ENCODE assay signal across 19 cellular contexts in the genomic region with DNA sequence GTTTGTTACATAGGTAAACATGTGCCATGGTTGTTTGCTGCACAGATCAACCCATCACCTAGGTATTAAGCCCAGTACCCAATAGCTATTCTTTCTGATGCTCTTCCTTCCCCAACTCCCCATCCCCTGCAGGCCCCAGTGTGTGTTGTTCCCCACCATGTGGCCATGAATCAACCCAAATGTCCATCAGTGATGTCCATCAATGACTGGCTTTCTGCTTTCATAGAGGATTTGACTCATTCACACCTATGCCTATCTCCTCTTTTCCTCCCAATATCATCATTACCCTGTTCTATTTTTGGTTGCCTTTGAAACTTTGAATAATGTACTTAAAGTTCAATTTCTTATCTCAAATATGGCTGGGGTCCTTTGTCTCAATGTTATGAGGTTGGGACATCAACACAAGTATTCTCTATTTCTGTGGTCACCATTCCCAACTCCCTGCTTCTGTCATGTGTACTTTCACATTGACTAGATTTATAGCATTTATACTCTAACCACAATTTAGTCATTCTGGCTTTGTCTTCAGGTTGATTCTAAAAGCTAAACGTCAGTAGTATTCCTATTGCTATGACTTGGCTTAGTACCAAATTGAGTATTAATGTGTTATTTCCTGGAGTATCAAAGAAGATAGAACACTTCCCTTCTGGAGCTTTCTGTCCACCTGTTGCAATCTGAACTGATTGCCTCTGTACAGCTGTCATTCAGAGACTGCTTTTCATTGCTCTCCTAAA.
DNase-seq lines count a peak whose midpoint lies in the region; ATAC-seq, FAIRE-seq and TF ChIP-seq lines count a peak whose summit lies in the region.
"Had no signal": no experiment of that assay in that cellular context is flagged by ENCODE, and none has a peak within 500 bp of the region (broad histone marks: within the 10 kb centered on the region; RNA-seq: fewer than 3 reads in every experiment).

No MANE protein-coding gene starts in this region.

- H3K4me3 Mint-ChIP-seq in activated T-cell treated with anti-CD3 and anti-CD28 coated beads, Interleukin-2, amount 50 U/mL, for 24 hours, result no peak overlapping the region
- peak overlapping the region; percentile 28 for H3K4me3 Mint-ChIP-seq in activated T-helper 17 cell treated with anti-CD3 and anti-CD28 coated beads, Interleukin-2, amount 50 U/mL, for 72 hours
- H3K4me3 Mint-ChIP-seq in Calu3 (ENCODE audit: low read depth, unreplicated experiment), result no peak overlapping the region
- H3K4me3 Mint-ChIP-seq: B cell; CD4-positive, alpha-beta T cell had no signal

- intact Hi-C loops in HepG2 (cut with micrococcal nuclease; ENCODE audit: unreplicated experiment), result no loop called here
- intact Hi-C loops in Calu3 (cut with micrococcal nuclease; ENCODE audit: unreplicated experiment), result no loop called here

- BruUV-seq in HepG2 (replicated peaks; lab: Mats Ljungman, UMichigan) (no TSS peak), Calu3 (replicated peaks; lab: Mats Ljungman, UMichigan) (no TSS peak)

- in situ Hi-C loops in HepG2 (cut with HindIII; ENCODE audit: extremely low pct_ligation_motif_present, low pct_unique_long_range_greater_than_20kb), result no loop called here

- no peak overlapping the region for H3K27ac ChIP-seq in osteoblast (ENCODE audit: low read depth, low read length)
- H3K27ac ChIP-seq in HepG2 (ENCODE audit: extremely low read length, insufficient read depth, low read length), result no peak overlapping the region
- H3K27ac ChIP-seq: GM23248 had no signal

- H2AFZ ChIP-seq in osteoblast (ENCODE audit: low read length) (no peak overlapping the region), HepG2 (ENCODE audit: low read length) (no peak overlapping the region)
- H2AFZ ChIP-seq: GM23248 had no signal

- no peak for DNase-seq in activated T-cell treated with anti-CD3 and anti-CD28 coated beads, Interleukin-2, amount 50 U/mL, for 24 hours
- no peak for DNase-seq in activated T-cell treated with anti-CD3 and anti-CD28 coated beads, Interleukin-2, amount 50 U/mL, for 48 hours
- no peak for DNase-seq in GM12891 (ENCODE audit: insufficient read length, low spot score)
- DNase-seq in osteoblast (ENCODE audit: insufficient read length, low spot score, missing footprints), result peak; percentile 44
- no peak for DNase-seq in HepG2 (ENCODE audit: low spot score)
- DNase-seq in Calu3, result no peak
- DNase-seq: CD4-positive, alpha-beta T cell; DND-41; GDM1; GM23248; NCI-H1436 treated with DMSO at 0.1 percent for 48 hours; NCI-H345; NCI-H69 had no signal

- H3K36me3 ChIP-seq in osteoblast (ENCODE audit: insufficient read depth, low read length) (no peaks in the 10 kb centered on the region), HepG2 (replicated peaks in 1 of 2; ENCODE audit: control insufficient read depth in 1 of 2, insufficient read depth in 2 of 2, low read length in 2 of 2) (no peaks in the 10 kb centered on the region)

- 5% methylated on average over 1 of the region's 1 CpG for WGBS in HepG2 (ENCODE audit: low lambda C conversion rate)

- ATAC-seq in activated T-helper 17 cell treated with anti-CD3 and anti-CD28 coated beads, Interleukin-2, amount 50 U/mL, for 72 hours (replicated peaks), result peak; percentile 81
- ATAC-seq in HepG2 (no peak), GM21825 (IDR thresholded peaks at IDR 0.05; ENCODE audit: unreplicated experiment) (no peak)
- ATAC-seq: HCT116, Right ventricle myocardium inferior had no signal

- TF ChIP-seq EP300 in HepG2 (IDR thresholded peaks at IDR 0.05; ENCODE audit: low read depth in 2 of 2, low read length in 2 of 2), result no peak
- no peak for TF ChIP-seq EP300 in HepG2 (CRISPR knock-in tag; IDR thresholded peaks at IDR 0.05; ENCODE audit: borderline replicate concordance)

- H3K4me2 ChIP-seq in osteoblast (ENCODE audit: insufficient read depth, low read length), result no peak overlapping the region
- no peak overlapping the region for H3K4me2 ChIP-seq in HepG2 (ENCODE audit: low read depth, low read length)

- FAIRE-seq in GM12891 (lab: Jason Lieb, UNC) (peak; percentile 16), HepG2 (lab: Jason Lieb, UNC) (no peak)
- FAIRE-seq: D721Med had no signal

- peak overlapping the region; percentile 70 for H3K27ac Mint-ChIP-seq in activated T-cell treated with anti-CD3 and anti-CD28 coated beads, Interleukin-2, amount 50 U/mL, for 24 hours
- H3K27ac Mint-ChIP-seq in activated T-helper 17 cell treated with anti-CD3 and anti-CD28 coated beads, Interleukin-2, amount 50 U/mL, for 72 hours, result peak overlapping the region; percentile 93
- no peak overlapping the region for H3K27ac Mint-ChIP-seq in Calu3 (ENCODE audit: unreplicated experiment)
- H3K27ac Mint-ChIP-seq: B cell; CD4-positive, alpha-beta T cell had no signal

- no peak overlapping the region for H3K4me3 ChIP-seq in osteoblast (ENCODE audit: insufficient read depth, low read length)
- no peak overlapping the region for H3K4me3 ChIP-seq in HepG2 (replicated peaks in 1 of 3; ENCODE audit: insufficient read depth in 1 of 3, low read depth in 2 of 3, low read length in 3 of 3)
- H3K4me3 ChIP-seq: GM23248 had no signal

- H3K9me3 ChIP-seq in osteoblast (ENCODE audit: low read depth, low read length), result no peaks in the 10 kb centered on the region
- H3K9me3 ChIP-seq in HepG2 (ENCODE audit: low read length), result no peaks in the 10 kb centered on the region

- TF ChIP-seq POLR2A in GM12891 (IDR thresholded peaks at IDR 0.05; ENCODE audit: low read depth, low read length) (no peak), HepG2 (IDR thresholded peaks at IDR 0.05; ENCODE audit: insufficient read depth in 1 of 2, low read depth in 2 of 2, low read length in 2 of 2) (no peak)

- POLR2A ChIA-PET in HepG2 (lab: Yijun Ruan, JAX), result no interaction called here

- no peak overlapping the region for H3K9ac ChIP-seq in HepG2 (ENCODE audit: insufficient read depth, low read depth, low read length)
- H3K9ac ChIP-seq: GM23248 had no signal

- H3K9me3 Mint-ChIP-seq in activated T-cell treated with anti-CD3 and anti-CD28 coated beads, Interleukin-2, amount 50 U/mL, for 24 hours, result no peaks in the 10 kb centered on the region
- peaks cover 3% of the 10 kb centered on the region for H3K9me3 Mint-ChIP-seq in activated T-helper 17 cell treated with anti-CD3 and anti-CD28 coated beads, Interleukin-2, amount 50 U/mL, for 72 hours
- no peaks in the 10 kb centered on the region for H3K9me3 Mint-ChIP-seq in Calu3 (ENCODE audit: low read depth, unreplicated experiment)
- H3K9me3 Mint-ChIP-seq: CD4-positive, alpha-beta T cell had no signal

- H3K4me1 Mint-ChIP-seq in activated T-cell treated with anti-CD3 and anti-CD28 coated beads, Interleukin-2, amount 50 U/mL, for 24 hours (ENCODE audit: low read depth), result peaks cover 19% of the 10 kb centered on the region
- H3K4me1 Mint-ChIP-seq in activated T-helper 17 cell treated with anti-CD3 and anti-CD28 coated beads, Interleukin-2, amount 50 U/mL, for 72 hours, result peaks cover 9% of the 10 kb centered on the region
- no peaks in the 10 kb centered on the region for H3K4me1 Mint-ChIP-seq in Calu3 (ENCODE audit: low read depth, unreplicated experiment)
- H3K4me1 Mint-ChIP-seq: B cell had no signal

- H3K36me3 Mint-ChIP-seq in activated T-cell treated with anti-CD3 and anti-CD28 coated beads, Interleukin-2, amount 50 U/mL, for 24 hours (ENCODE audit: low read depth), result no peaks in the 10 kb centered on the region
- no peaks in the 10 kb centered on the region for H3K36me3 Mint-ChIP-seq in activated T-helper 17 cell treated with anti-CD3 and anti-CD28 coated beads, Interleukin-2, amount 50 U/mL, for 72 hours (ENCODE audit: low read depth)
- no peaks in the 10 kb centered on the region for H3K36me3 Mint-ChIP-seq in Calu3 (ENCODE audit: insufficient read depth, unreplicated experiment)

- no peaks in the 10 kb centered on the region for H3K4me1 ChIP-seq in osteoblast (ENCODE audit: insufficient read depth, low read length)
- no peaks in the 10 kb centered on the region for H3K4me1 ChIP-seq in HepG2 (ENCODE audit: insufficient read depth, low read length)

- peaks cover 39% of the 10 kb centered on the region for H3K27me3 Mint-ChIP-seq in activated T-cell treated with anti-CD3 and anti-CD28 coated beads, Interleukin-2, amount 50 U/mL, for 24 hours
- peaks cover 7% of the 10 kb centered on the region for H3K27me3 Mint-ChIP-seq in activated T-helper 17 cell treated with anti-CD3 and anti-CD28 coated beads, Interleukin-2, amount 50 U/mL, for 72 hours
- peaks cover 25% of the 10 kb centered on the region for H3K27me3 Mint-ChIP-seq in Calu3 (ENCODE audit: unreplicated experiment)
- H3K27me3 Mint-ChIP-seq: CD4-positive, alpha-beta T cell had no signal

- H3K79me2 ChIP-seq in osteoblast (ENCODE audit: insufficient read depth, low read length) (no peaks in the 10 kb centered on the region), HepG2 (ENCODE audit: insufficient read depth, low read length) (no peaks in the 10 kb centered on the region)

- TF ChIP-seq CTCF in osteoblast (IDR thresholded peaks at IDR 0.05; ENCODE audit: extremely low read depth, low read depth, low read length), result no peak
- no peak for TF ChIP-seq CTCF in HepG2 (CRISPR knock-in tag; IDR thresholded peaks at IDR 0.05)
- no peak for TF ChIP-seq CTCF in Calu3 (IDR thresholded peaks at IDR 0.05; ENCODE audit: unreplicated experiment)

- no peak for TF ChIP-seq RAD21 in HepG2 (CRISPR knock-in tag; IDR thresholded peaks at IDR 0.05)

- CTCF ChIA-PET in HepG2 (lab: Yijun Ruan, JAX; ENCODE audit: low intra/inter-chr PET ratio, low total read pairs) (no interaction called here), Calu3 (lab: Charles Lee) (no interaction called here)

- H3K27me3 ChIP-seq in osteoblast (ENCODE audit: insufficient read depth, low read length) (no peaks in the 10 kb centered on the region), HepG2 (ENCODE audit: control insufficient read depth in 1 of 2, insufficient read depth in 2 of 2, low read length in 2 of 2) (no peaks in the 10 kb centered on the region)

- H4K20me1 ChIP-seq in osteoblast (ENCODE audit: insufficient read depth, low read length) (no peaks in the 10 kb centered on the region), HepG2 (ENCODE audit: insufficient read depth, low read length) (no peaks in the 10 kb centered on the region)

TF ChIP-seq in GM12891, 5 proteins besides CTCF, POLR2A, EP300 and RAD21:
- no peak for TF ChIP-seq TAF1 (IDR thresholded peaks at IDR 0.05; ENCODE audit: low read depth, low read length)
- no peak for TF ChIP-seq POLR2AphosphoS5 (IDR thresholded peaks at IDR 0.05; ENCODE audit: low read depth, low read length)
- no peak for TF ChIP-seq POU2F2 (IDR thresholded peaks at IDR 0.05; ENCODE audit: low read depth, low read length)
- no peak for TF ChIP-seq PAX5 (IDR thresholded peaks at IDR 0.05; ENCODE audit: insufficient read depth, low read length, severe bottlenecking)
- TF ChIP-seq SPI1 (IDR thresholded peaks at IDR 0.05; ENCODE audit: low read depth, low read length), result no peak

TF ChIP-seq in HepG2, 621 proteins besides CTCF, POLR2A, EP300 and RAD21 (continues in another document):
- no peak for TF ChIP-seq RBM22 (optimal IDR thresholded peaks at IDR 0.05; ENCODE audit: low read length)
- no peak for TF ChIP-seq HOXA9 (CRISPR knock-in tag; IDR thresholded peaks at IDR 0.05; ENCODE audit: borderline replicate concordance)
- TF ChIP-seq ZNF224 (CRISPR knock-in tag; IDR thresholded peaks at IDR 0.05), result no peak
- TF ChIP-seq ZSCAN25 (CRISPR knock-in tag; IDR thresholded peaks at IDR 0.05), result no peak
